Comparison of ENCODE assay signal across 35 cellular contexts in genomic region chr9:97972753-97973152, GRCh38. TPM values are rescaled to one million over a fixed set of nuclear protein-coding genes. Genes with fewer than 3 reads are reported as not detected.
"Had no signal": no experiment of that assay in that cellular context is flagged by ENCODE, and none has a peak within 500 bp of the region (broad histone marks: within the 10 kb centered on the region; RNA-seq: fewer than 3 reads in every experiment).

No MANE protein-coding gene starts in this region.

- H3K27ac Mint-ChIP-seq: activated B cell treated with CpG ODN at 0.5 μM for 24 hours; activated CD4-positive, alpha-beta memory T cell treated with anti-CD3 and anti-CD28 coated beads for 36 hours; activated CD4-positive, alpha-beta T cell treated with anti-CD3 and anti-CD28 coated beads, Interleukin-2, amount 10 ng/mL, durations not matched to agents 24 days and 14 days; activated CD8-positive, alpha-beta T cell treated with anti-CD3 and anti-CD28 coated beads for 36 hours; activated naive CD4-positive, alpha-beta T cell treated with anti-CD3 and anti-CD28 coated beads, Interleukin-2, amount 50 U/mL, for 72 hours; activated naive CD8-positive, alpha-beta T cell treated with anti-CD3 and anti-CD28 coated beads for 36 hours; activated T-cell treated with anti-CD3 and anti-CD28 coated beads, Interleukin-2, amount 50 U/mL, for 72 hours; activated T-helper 1 cell treated with anti-CD3 and anti-CD28 coated beads, Interleukin-12 subunit alpha, Interleukin-12 subunit beta, Interleukin-2, Interleukin-4 antibody, amounts not matched to agents 30 ng/mL and 10 ng/mL and 1 ng/mL, durations not matched to agents 14 hours and 24 hours and 36 hours; activated T-helper 17 cell treated with anti-CD3 and anti-CD28 coated beads, Interleukin-2, amount 50 U/mL, for 72 hours; T-helper 1 cell treated with Interleukin-12 subunit alpha and Interleukin-12 subunit beta and Interleukin-4 antibody, amounts not matched to agents 30 μg/mL and 1 μg/mL, for 36 hours; T-helper 2 cell treated with Interferon-gamma antibody and Interleukin-4, amounts not matched to agents 5 μg/mL and 100 μg/mL, for 36 hours had no signal

- H3K27me3 ChIP-seq: adrenal gland, body of pancreas, brain microvascular endothelial cell, breast epithelium had no signal

- H3K9me3 ChIP-seq: adrenal gland, body of pancreas, breast epithelium had no signal

- H3K36me3 ChIP-seq: adrenal gland, brain microvascular endothelial cell, breast epithelium had no signal

- H3K9me3 Mint-ChIP-seq: activated B cell treated with CpG ODN at 0.5 μM for 24 hours; activated CD4-positive, alpha-beta memory T cell treated with anti-CD3 and anti-CD28 coated beads for 36 hours; activated CD4-positive, alpha-beta T cell treated with anti-CD3 and anti-CD28 coated beads, Interleukin-2, amount 10 ng/mL, durations not matched to agents 24 days and 14 days; activated T-cell treated with anti-CD3 and anti-CD28 coated beads, Interleukin-2, amount 50 U/mL, for 72 hours; activated T-helper 1 cell treated with anti-CD3 and anti-CD28 coated beads, Interleukin-12 subunit alpha, Interleukin-12 subunit beta, Interleukin-2, Interleukin-4 antibody, amounts not matched to agents 30 ng/mL and 10 ng/mL and 1 ng/mL, durations not matched to agents 14 hours and 24 hours and 36 hours; T-helper 1 cell treated with Interleukin-12 subunit alpha and Interleukin-12 subunit beta and Interleukin-4 antibody, amounts not matched to agents 30 μg/mL and 1 μg/mL, for 36 hours had no signal

- ATAC-seq: activated CD8-positive, alpha-beta T cell treated with anti-CD3 and anti-CD28 coated beads for 36 hours; activated naive CD4-positive, alpha-beta T cell treated with anti-CD3 and anti-CD28 coated beads, Interleukin-2, amount 50 U/mL, for 72 hours; activated T-cell treated with anti-CD3 and anti-CD28 coated beads, Interleukin-2, amount 50 U/mL, for 4 hours; activated T-cell treated with anti-CD3 and anti-CD28 coated beads, Interleukin-2, amount 50 U/mL, for 72 hours; activated T-helper 17 cell treated with anti-CD3 and anti-CD28 coated beads, Interleukin-2, amount 50 U/mL, for 72 hours; body of pancreas had no signal

- DNase-seq: activated B cell treated with CpG ODN at 0.5 μM for 24 hours; activated CD4-positive, alpha-beta memory T cell treated with anti-CD3 and anti-CD28 coated beads for 36 hours; activated CD4-positive, alpha-beta T cell treated with anti-CD3 and anti-CD28 coated beads for 4 hours; activated CD4-positive, alpha-beta T cell treated with anti-CD3 and anti-CD28 coated beads, Interleukin-2, amount 10 ng/mL, durations not matched to agents 24 days and 14 days; activated CD4-positive, alpha-beta T cell treated with anti-CD3 and anti-CD28 coated beads, Interleukin-2, amount 50 U/mL, for 1 hour; activated CD4-positive, alpha-beta T cell treated with anti-CD3 and anti-CD28 coated beads, Interleukin-2, amount 50 U/mL, for 4 hours; activated CD4-positive, CD25-positive, alpha-beta regulatory T cell treated with anti-CD3 and anti-CD28 coated beads, Interleukin-2, amount 50 U/mL, for 72 hours; activated CD8-positive, alpha-beta memory T cell treated with anti-CD3 and anti-CD28 coated beads, Interleukin-2, amount 50 U/mL, for 4 hours; activated CD8-positive, alpha-beta T cell treated with anti-CD3 and anti-CD28 coated beads for 36 hours; activated effector memory CD4-positive, alpha-beta T cell treated with anti-CD3 and anti-CD28 coated beads, Interleukin-2, amount 50 U/mL, for 16 hours; activated gamma-delta T cell treated with Interleukin-2 at 50 U/mL for 16 hours; activated naive CD4-positive, alpha-beta T cell; activated naive CD4-positive, alpha-beta T cell treated with anti-CD3 and anti-CD28 coated beads, Interleukin-2, amount 50 U/mL, for 16 hours; activated naive CD8-positive, alpha-beta T cell treated with anti-CD3 and anti-CD28 coated beads for 36 hours; activated T-cell treated with anti-CD3 and anti-CD28 coated beads for 4 hours; activated T-cell treated with anti-CD3 and anti-CD28 coated beads, Interleukin-2, amount 50 U/mL, for 1 hour; activated T-cell treated with anti-CD3 and anti-CD28 coated beads, Interleukin-2, amount 50 U/mL, for 4 hours; activated T-cell treated with anti-CD3 and anti-CD28 coated beads, Interleukin-2, amount 50 U/mL, for 72 hours; adrenal gland; amniotic stem cell; aorta; body of pancreas; brain microvascular endothelial cell; central memory CD4-positive, alpha-beta T cell; T-helper 2 cell; T-helper 9 cell had no signal

- H3K4me3 ChIP-seq: adrenal gland, body of pancreas, breast epithelium had no signal

- H3K27me3 Mint-ChIP-seq: activated CD8-positive, alpha-beta T cell treated with anti-CD3 and anti-CD28 coated beads for 36 hours; activated naive CD8-positive, alpha-beta T cell treated with anti-CD3 and anti-CD28 coated beads for 36 hours had no signal

- H3K4me1 ChIP-seq: adrenal gland, body of pancreas, breast epithelium had no signal

- H3K36me3 Mint-ChIP-seq: activated CD4-positive, alpha-beta memory T cell treated with anti-CD3 and anti-CD28 coated beads for 36 hours had no signal

- H3K4me1 Mint-ChIP-seq: activated B cell treated with CpG ODN at 0.5 μM for 24 hours had no signal

- H3K27ac ChIP-seq: adrenal gland, body of pancreas, brain microvascular endothelial cell, breast epithelium, VCaP had no signal

- H3K4me3 Mint-ChIP-seq: activated B cell treated with CpG ODN at 0.5 μM for 24 hours; activated CD4-positive, alpha-beta memory T cell treated with anti-CD3 and anti-CD28 coated beads for 36 hours; activated CD4-positive, alpha-beta T cell treated with anti-CD3 and anti-CD28 coated beads, Interleukin-2, amount 10 ng/mL, durations not matched to agents 24 days and 14 days; activated CD8-positive, alpha-beta T cell treated with anti-CD3 and anti-CD28 coated beads for 36 hours; activated naive CD8-positive, alpha-beta T cell treated with anti-CD3 and anti-CD28 coated beads for 36 hours; activated T-cell treated with anti-CD3 and anti-CD28 coated beads, Interleukin-2, amount 50 U/mL, for 4 hours; activated T-cell treated with anti-CD3 and anti-CD28 coated beads, Interleukin-2, amount 50 U/mL, for 72 hours; activated T-helper 1 cell treated with anti-CD3 and anti-CD28 coated beads, Interleukin-12 subunit alpha, Interleukin-12 subunit beta, Interleukin-2, Interleukin-4 antibody, amounts not matched to agents 30 ng/mL and 10 ng/mL and 1 ng/mL, durations not matched to agents 14 hours and 24 hours and 36 hours; activated T-helper 17 cell treated with anti-CD3 and anti-CD28 coated beads, Interleukin-2, amount 50 U/mL, for 72 hours; T-helper 1 cell treated with Interleukin-12 subunit alpha and Interleukin-12 subunit beta and Interleukin-4 antibody, amounts not matched to agents 30 μg/mL and 1 μg/mL, for 36 hours; T-helper 2 cell treated with Interferon-gamma antibody and Interleukin-4, amounts not matched to agents 5 μg/mL and 100 μg/mL, for 36 hours had no signal

- FAIRE-seq: astrocyte, TTC549 had no signal

RNA-seq across cellular contexts. Expression of gene HEMGN, which starts 34.8 kb away (rescaled TPM):
- total RNA-seq: astrocyte, body of pancreas, breast epithelium had no signal
- polyA plus RNA-seq: adrenal gland, aorta had no signal
